Comparison of ENCODE assay signal across 16 cellular contexts in the genomic region with DNA sequence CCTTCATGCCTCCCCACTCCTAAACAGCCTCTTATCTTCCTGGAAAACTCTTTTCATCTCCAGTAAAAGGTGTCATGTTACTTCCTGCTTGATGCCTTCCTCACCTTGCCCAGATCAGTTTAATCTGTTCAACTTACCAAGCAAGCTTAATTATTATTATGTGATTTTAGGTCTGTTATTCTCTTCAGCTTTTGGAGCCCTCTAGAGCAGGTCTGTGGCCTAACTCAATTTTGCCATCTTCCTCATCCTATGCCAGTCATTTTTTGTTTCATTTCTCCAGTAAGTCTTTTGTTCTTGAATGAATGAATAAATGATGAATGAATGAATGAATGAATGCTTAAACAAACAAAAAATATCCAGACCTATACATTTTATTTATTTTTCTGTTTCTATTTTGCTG.
DNase-seq lines count a peak whose midpoint lies in the region; ATAC-seq and TF ChIP-seq lines count a peak whose summit lies in the region.
"Had no signal": no experiment of that assay in that cellular context is flagged by ENCODE, and none has a peak within 500 bp of the region (broad histone marks: within the 10 kb centered on the region; RNA-seq: fewer than 3 reads in every experiment).

No MANE protein-coding gene starts in this region.

- DNase-seq in NCI-H345 (lab: John Stamatoyannopoulos, UW) (peak; percentile 11), NCI-H345 treated with DMSO at 0.1 percent for 48 hours (lab: John Stamatoyannopoulos, UW; ENCODE audit: unreplicated experiment) (no peak), brain microvascular endothelial cell (no peak), osteocyte (ENCODE audit: extremely low spot score, unreplicated experiment) (no peak), AML-193 (lab: John Stamatoyannopoulos, UW) (no peak)
- DNase-seq: amniotic stem cell; CD4-positive, CD25-positive, alpha-beta regulatory T cell; mucosa of descending colon; NCI-H1048; Peyer's patch; retina had no signal

- H3K27me3 ChIP-seq in Loucy (ENCODE audit: insufficient read depth, low read length, poor library complexity, severe bottlenecking): no peaks in the 10 kb centered on the region
- no peaks in the 10 kb centered on the region for H3K27me3 ChIP-seq in brain microvascular endothelial cell (replicated peaks)
- H3K27me3 ChIP-seq: Peyer's patch had no signal

- H3K9me3 Mint-ChIP-seq in osteocyte (ENCODE audit: unreplicated experiment): no peaks in the 10 kb centered on the region
- H3K9me3 Mint-ChIP-seq: CD4-positive, CD25-positive, alpha-beta regulatory T cell had no signal

- H3K4me3 ChIP-seq in Loucy (ENCODE audit: low read length, poor library complexity, severe bottlenecking) (no peak overlapping the region), brain microvascular endothelial cell (ENCODE audit: low read depth, low read length) (no peak overlapping the region)
- H3K4me3 ChIP-seq: GM12878, mucosa of descending colon, Peyer's patch, thoracic aorta had no signal

- no peaks in the 10 kb centered on the region for H3K9me3 ChIP-seq in Loucy (ENCODE audit: insufficient read depth, low read depth, low read length)
- H3K9me3 ChIP-seq: mucosa of descending colon, Peyer's patch, thoracic aorta had no signal

- no peaks in the 10 kb centered on the region for H3K4me1 ChIP-seq in Loucy (ENCODE audit: insufficient read depth, low read length, poor library complexity, severe bottlenecking)
- H3K4me1 ChIP-seq: Peyer's patch had no signal

- H3K4me3 Mint-ChIP-seq in osteocyte (ENCODE audit: unreplicated experiment): no peak overlapping the region
- H3K4me3 Mint-ChIP-seq: CD4-positive, CD25-positive, alpha-beta regulatory T cell had no signal

- H3K27ac Mint-ChIP-seq in osteocyte (ENCODE audit: unreplicated experiment): no peak overlapping the region
- H3K27ac Mint-ChIP-seq: CD4-positive, CD25-positive, alpha-beta regulatory T cell had no signal

- in situ Hi-C loops in brain microvascular endothelial cell (cut with HindIII; ENCODE audit: low pct_ligation_motif_present, low sequenced_read_pairs): no loop called here

- peaks cover 42% of the 10 kb centered on the region for H3K4me1 Mint-ChIP-seq in osteocyte (ENCODE audit: unreplicated experiment)
- H3K4me1 Mint-ChIP-seq: CD4-positive, CD25-positive, alpha-beta regulatory T cell had no signal

- ATAC-seq in GM19324 (IDR thresholded peaks at IDR 0.05; ENCODE audit: low FRiP score, unreplicated experiment) (no peak), HG02678 (IDR thresholded peaks at IDR 0.05; ENCODE audit: unreplicated experiment) (no peak)
- ATAC-seq: GM12878, mucosa of descending colon had no signal

- TF ChIP-seq CTCF in Loucy (conservative IDR thresholded peaks at IDR 0.05; ENCODE audit: low read length): peak; percentile 43
- peak; percentile 46 for TF ChIP-seq CTCF in brain microvascular endothelial cell (IDR thresholded peaks at IDR 0.05; ENCODE audit: low read depth, low read length, missing control alignments)
- peak; percentile 29 for TF ChIP-seq CTCF in osteocyte (IDR thresholded peaks at IDR 0.05)

- H4K20me1 ChIP-seq in Loucy (ENCODE audit: insufficient read depth, low read length, poor library complexity, severe bottlenecking): no peaks in the 10 kb centered on the region

- no peak overlapping the region for H3K9ac ChIP-seq in Loucy (ENCODE audit: low read depth, low read length, poor library complexity, severe bottlenecking)

- no peak overlapping the region for H3K27ac ChIP-seq in brain microvascular endothelial cell
- H3K27ac ChIP-seq: Peyer's patch, thoracic aorta had no signal

- H3K9me2 ChIP-seq in Loucy (replicated peaks; ENCODE audit: low read depth, low read length): no peaks in the 10 kb centered on the region

- H3K36me3 ChIP-seq in Loucy (ENCODE audit: insufficient read depth, low read length): no peaks in the 10 kb centered on the region
- no peaks in the 10 kb centered on the region for H3K36me3 ChIP-seq in brain microvascular endothelial cell (replicated peaks)
- H3K36me3 ChIP-seq: Peyer's patch, thoracic aorta had no signal

- no peak overlapping the region for H2AFZ ChIP-seq in Loucy (ENCODE audit: low read length)

- no peaks in the 10 kb centered on the region for H3K79me2 ChIP-seq in Loucy (ENCODE audit: insufficient read depth, low read length)

- no peaks in the 10 kb centered on the region for H3K27me3 Mint-ChIP-seq in osteocyte (ENCODE audit: unreplicated experiment)
- H3K27me3 Mint-ChIP-seq: CD4-positive, CD25-positive, alpha-beta regulatory T cell had no signal

- no peaks in the 10 kb centered on the region for H3F3A ChIP-seq in Loucy (ENCODE audit: low read depth)

- H3K4me2 ChIP-seq in Loucy (ENCODE audit: low read depth, low read length, poor library complexity, severe bottlenecking): no peak overlapping the region

- H3K36me3 Mint-ChIP-seq in osteocyte (ENCODE audit: unreplicated experiment): no peaks in the 10 kb centered on the region
- H3K36me3 Mint-ChIP-seq: CD4-positive, CD25-positive, alpha-beta regulatory T cell had no signal
